Comparison of ENCODE assay signal across 1 cellular context in genomic region chr3:48848816-48849515, GRCh38.
TF ChIP-seq lines count a peak whose summit lies in the region.

No MANE protein-coding gene starts in this region.

TF ChIP-seq in GM23338, 12 proteins besides CTCF, POLR2A, EP300 and RAD21 (continued from another document):
- no peak for TF ChIP-seq JUNB (IDR thresholded peaks at IDR 0.05; ENCODE audit: unreplicated experiment)
- TF ChIP-seq ZNF462 (CRISPR knock-in tag; IDR thresholded peaks at IDR 0.05) = no peak
- TF ChIP-seq STAT1 (IDR thresholded peaks at IDR 0.05; ENCODE audit: unreplicated experiment) = no peak
- no peak for TF ChIP-seq REST (IDR thresholded peaks at IDR 0.05; ENCODE audit: unreplicated experiment)
